In genomic region chr17:65916425-65916824, GRCh38 we compare ENCODE assay signal across 11 cellular contexts.
"Had no signal": no experiment of that assay in that cellular context is flagged by ENCODE, and none has a peak within 500 bp of the region (broad histone marks: within the 10 kb centered on the region; RNA-seq: fewer than 3 reads in every experiment).

No MANE protein-coding gene starts in this region.

- H3K4me1 ChIP-seq: HAP-1 had no signal

- H3K9me3 ChIP-seq: HAP-1 had no signal

- FAIRE-seq: H1, H54 had no signal

- DNase-seq: GM23248, GOT3, H7, H9, HCEC 1CT, HFFc6 had no signal

- H3K4me3 Mint-ChIP-seq: GM23338, H9, HFFc6 had no signal

- ATAC-seq: GM23338, HCT116 had no signal

- H3K9ac ChIP-seq: GM23248 had no signal

- H3K27ac ChIP-seq: GM23248 had no signal

- H3K9me3 Mint-ChIP-seq: GM23338, H9, HFFc6 had no signal

- H3K27ac Mint-ChIP-seq: GM23338, H9, HFFc6 had no signal

- H3K36me3 ChIP-seq: HAP-1 had no signal

- H2AFZ ChIP-seq: GM23248, GM23338 had no signal

- H3K4me2 ChIP-seq: GM23338 had no signal

- H3K4me3 ChIP-seq: GM23248, GM23338, HAP-1 had no signal
